ENCODE assay signal across 9 cellular contexts in genomic region chr5:107469485-107469884, GRCh38.
DNase-seq lines count a peak whose midpoint lies in the region; ATAC-seq and TF ChIP-seq lines count a peak whose summit lies in the region.
"Had no signal": no experiment of that assay in that cellular context is flagged by ENCODE, and none has a peak within 500 bp of the region (broad histone marks: within the 10 kb centered on the region; RNA-seq: fewer than 3 reads in every experiment).

No MANE protein-coding gene starts in this region.

- H2BK120ac ChIP-seq in neuronal stem cell (ENCODE audit: low read depth, low read length), result no peak overlapping the region

- no peak overlapping the region for H2AFZ ChIP-seq in neuronal stem cell (ENCODE audit: low read length)

- no peak overlapping the region for H3K4me3 Mint-ChIP-seq in glutamatergic neuron (ENCODE audit: unreplicated experiment)
- H3K4me3 Mint-ChIP-seq: B cell had no signal

- H3K23ac ChIP-seq in neuronal stem cell (ENCODE audit: low read depth, low read length, poor library complexity), result no peak overlapping the region

- intact Hi-C loops in heart left ventricle (cut with DNase I), result loop anchor here in 1 of 10 donors (10.0 kb wide), 1 partner anchor 205 kb away; the partner anchor contains the start of gene EFNA5
- intact Hi-C loops in cardiac septum (cut with DNase I), result loop anchor here (5.0 kb wide), 1 partner anchor 203 kb away; the partner anchor contains the start of gene EFNA5
- intact Hi-C loops in upper lobe of right lung (cut with DNase I), result no loop called here

- H3K36me3 ChIP-seq in heart left ventricle (no peaks in the 10 kb centered on the region), upper lobe of right lung (no peaks in the 10 kb centered on the region), neuronal stem cell (replicated peaks in 1 of 2; ENCODE audit: control insufficient read depth in 2 of 2, insufficient read depth in 2 of 2, low read length in 2 of 2) (peaks cover 0 to 3% of the 10 kb centered on the region in 2 donors)

- H3K27ac ChIP-seq in heart left ventricle (peak overlapping the region in 10 of 12 donors; percentile 16 to 60 (median 42)), upper lobe of right lung (no peak overlapping the region), neuronal stem cell (replicated peaks; ENCODE audit: low read length) (no peak overlapping the region)

- H4K91ac ChIP-seq in neuronal stem cell (ENCODE audit: low read depth, low read length, poor library complexity), result no peak overlapping the region

- no peaks in the 10 kb centered on the region for H3K27me3 ChIP-seq in heart left ventricle
- H3K27me3 ChIP-seq in upper lobe of right lung, result no peaks in the 10 kb centered on the region
- no peaks in the 10 kb centered on the region for H3K27me3 ChIP-seq in neuronal stem cell (ENCODE audit: control insufficient read depth in 3 of 3, insufficient read depth in 3 of 3, low read depth in 1 of 3, low read length in 3 of 3)

- peaks cover 2% of the 10 kb centered on the region for H3K27me3 Mint-ChIP-seq in glutamatergic neuron (ENCODE audit: unreplicated experiment)
- H3K27me3 Mint-ChIP-seq: B cell had no signal

- H3K4me3 ChIP-seq in heart left ventricle (no peak overlapping the region), upper lobe of right lung (no peak overlapping the region), neuronal stem cell (ENCODE audit: low read length in 2 of 2) (no peak overlapping the region)

- no peak overlapping the region for H2BK15ac ChIP-seq in neuronal stem cell (ENCODE audit: low read length)

- H3K18ac ChIP-seq in neuronal stem cell (ENCODE audit: low read length), result no peak overlapping the region

- peaks cover 51% of the 10 kb centered on the region for H3K4me1 Mint-ChIP-seq in glutamatergic neuron (ENCODE audit: low read depth, unreplicated experiment)
- H3K4me1 Mint-ChIP-seq: B cell had no signal

- no peak overlapping the region for H4K8ac ChIP-seq in neuronal stem cell (ENCODE audit: low read depth, low read length)

- 10 to 24% (median 21%) methylated on average over 2 of the region's 2 CpGs for WGBS in heart left ventricle, 4 donors
- no CpG with 5 or more reads among the region's 2 CpGs for WGBS in neuronal stem cell (ENCODE audit: extremely low coverage in 2 of 2, insufficient read length in 2 of 2, insufficient replicate concordance in 1 of 2), 2 donors

- H3K9me3 Mint-ChIP-seq in glutamatergic neuron (ENCODE audit: unreplicated experiment), result peaks cover 3% of the 10 kb centered on the region

- H3K4me1 ChIP-seq in heart left ventricle, result peaks cover 0 to 60% (median 18%) of the 10 kb centered on the region in 12 donors
- peaks cover 9% of the 10 kb centered on the region for H3K4me1 ChIP-seq in upper lobe of right lung
- peaks cover 47 to 54% of the 10 kb centered on the region in 2 donors for H3K4me1 ChIP-seq in neuronal stem cell (ENCODE audit: control insufficient read depth in 2 of 2, insufficient read depth in 1 of 2, low read depth in 1 of 2, low read length in 2 of 2)

- no peak overlapping the region for H2BK5ac ChIP-seq in neuronal stem cell (ENCODE audit: low read length)

- TF ChIP-seq POLR2A in heart left ventricle (IDR thresholded peaks at IDR 0.05), result no peak

- no peaks in the 10 kb centered on the region for H3K36me3 Mint-ChIP-seq in glutamatergic neuron (ENCODE audit: unreplicated experiment)

- no peak for DNase-seq in heart left ventricle
- DNase-seq in cardiac septum (ENCODE audit: low spot score), result no peak
- peak; percentile 49 for DNase-seq in SKM-1 treated with dmso at 0.1 percent for 144 hours (lab: John Stamatoyannopoulos, UW; ENCODE audit: unreplicated experiment)
- DNase-seq in glutamatergic neuron, result no peak
- no peak for DNase-seq in upper lobe of right lung
- no peak for DNase-seq in neuronal stem cell (ENCODE audit: low spot score)
- DNase-seq in NCI-H1930 (lab: John Stamatoyannopoulos, UW), result no peak

- ATAC-seq in heart left ventricle (peak in 1 of 4 donors; percentile 19), upper lobe of right lung (peak; percentile 49), HG03045 (IDR thresholded peaks at IDR 0.05; ENCODE audit: unreplicated experiment) (no peak)

- H3K4ac ChIP-seq in neuronal stem cell (ENCODE audit: low read length), result no peak overlapping the region

- H3K9me3 ChIP-seq in heart left ventricle (no peaks in the 10 kb centered on the region), upper lobe of right lung (no peaks in the 10 kb centered on the region), neuronal stem cell (replicated peaks in 1 of 2; ENCODE audit: control insufficient read depth in 2 of 2, insufficient read depth in 1 of 2, low read depth in 1 of 2, low read length in 2 of 2) (no peaks in the 10 kb centered on the region)

- peak overlapping the region; percentile 16 for H3K27ac Mint-ChIP-seq in glutamatergic neuron (ENCODE audit: unreplicated experiment)
- H3K27ac Mint-ChIP-seq: B cell had no signal

- no peak overlapping the region for H3K14ac ChIP-seq in neuronal stem cell (ENCODE audit: low read length)

- H3K79me1 ChIP-seq in neuronal stem cell (ENCODE audit: low read depth, low read length), result peaks cover 7% of the 10 kb centered on the region

- TF ChIP-seq CTCF in heart left ventricle (IDR thresholded peaks at IDR 0.05) (no peak), glutamatergic neuron (IDR thresholded peaks at IDR 0.05; ENCODE audit: partially characterized antibody, unreplicated experiment) (no peak), upper lobe of right lung (IDR thresholded peaks at IDR 0.05) (no peak)

- no peak overlapping the region for H3K9ac ChIP-seq in neuronal stem cell (ENCODE audit: low read depth, low read length, poor library complexity)

- H2BK12ac ChIP-seq in neuronal stem cell (ENCODE audit: low read length), result no peak overlapping the region

- no peak overlapping the region for H3K4me2 ChIP-seq in neuronal stem cell (ENCODE audit: insufficient read depth, low read length, poor library complexity, severe bottlenecking)

- H2AK5ac ChIP-seq in neuronal stem cell (ENCODE audit: low read depth, low read length), result no peak overlapping the region

Comparison
In these comparisons a context has a peak if more than half of its experiments do, and no peak if none do; other contexts are left out.
1. H3K27ac ChIP-seq: peak in heart left ventricle (10 of 12); none in upper lobe of right lung (single experiment) and neuronal stem cell (single experiment).